Comparison of ENCODE assay signal across 24 cellular contexts in genomic region chr3:184783309-184783708, GRCh38.
"Had no signal": no experiment of that assay in that cellular context is flagged by ENCODE, and none has a peak within 500 bp of the region (broad histone marks: within the 10 kb centered on the region; RNA-seq: fewer than 3 reads in every experiment).

No MANE protein-coding gene starts in this region.

- H3K4me3 Mint-ChIP-seq: activated CD4-positive, alpha-beta T cell treated with anti-CD3 and anti-CD28 coated beads, Interleukin-2, amount 10 ng/mL, durations not matched to agents 7 days and 5 days; activated CD8-positive, alpha-beta T cell treated with anti-CD3 and anti-CD28 coated beads, Interleukin-2, amount 10 ng/mL, durations not matched to agents 7 days and 5 days; activated naive CD8-positive, alpha-beta T cell treated with anti-CD3 and anti-CD28 coated beads, Interleukin-2, amount 50 U/mL, for 24 hours; activated T-helper 1 cell treated with anti-CD3 and anti-CD28 coated beads, Interleukin-12 subunit alpha, Interleukin-12 subunit beta, Interleukin-2, Interleukin-4 antibody, amounts not matched to agents 30 ng/mL and 10 ng/mL and 1 ng/mL, durations not matched to agents 14 hours and 24 hours and 36 hours; central memory CD8-positive, alpha-beta T cell; nephron progenitor cell; stimulated activated effector memory CD8-positive, alpha-beta T cell treated with anti-CD3 and anti-CD28 coated beads, Interleukin-12 subunit alpha, Interleukin-12 subunit beta, amount 100 ng/mL, for 72 hours; stimulated activated naive CD8-positive, alpha-beta T cell treated with anti-CD3 and anti-CD28 coated beads, Interleukin-15, amount 100 ng/mL, for 72 hours had no signal

- H3K36me3 ChIP-seq: breast epithelium, heart right ventricle, tibial artery had no signal

- H3K9me3 ChIP-seq: breast epithelium, heart right ventricle, mucosa of descending colon, tibial artery had no signal

- H3K4me1 ChIP-seq: breast epithelium had no signal

- H3K4me3 ChIP-seq: breast epithelium, heart right ventricle, mucosa of descending colon, tibial artery had no signal

- FAIRE-seq: endometrium, keratinocyte, small intestine, urothelium cell line had no signal

- H3K9me3 Mint-ChIP-seq: activated CD4-positive, alpha-beta T cell treated with anti-CD3 and anti-CD28 coated beads, Interleukin-2, amount 10 ng/mL, durations not matched to agents 7 days and 5 days; activated naive CD8-positive, alpha-beta T cell treated with anti-CD3 and anti-CD28 coated beads, Interleukin-2, amount 50 U/mL, for 24 hours; activated T-helper 1 cell treated with anti-CD3 and anti-CD28 coated beads, Interleukin-12 subunit alpha, Interleukin-12 subunit beta, Interleukin-2, Interleukin-4 antibody, amounts not matched to agents 30 ng/mL and 10 ng/mL and 1 ng/mL, durations not matched to agents 14 hours and 24 hours and 36 hours; central memory CD8-positive, alpha-beta T cell; nephron progenitor cell; stimulated activated effector memory CD8-positive, alpha-beta T cell treated with anti-CD3 and anti-CD28 coated beads, Interleukin-12 subunit alpha, Interleukin-12 subunit beta, amount 100 ng/mL, for 72 hours; stimulated activated naive CD8-positive, alpha-beta T cell treated with anti-CD3 and anti-CD28 coated beads, Interleukin-15, amount 100 ng/mL, for 72 hours had no signal

- DNase-seq: activated CD4-positive, alpha-beta T cell treated with anti-CD3 and anti-CD28 coated beads, Interleukin-2, amount 10 ng/mL, durations not matched to agents 7 days and 5 days; activated CD8-positive, alpha-beta T cell treated with anti-CD3 and anti-CD28 coated beads, Interleukin-2, amount 10 ng/mL, durations not matched to agents 7 days and 5 days; activated gamma-delta T cell; activated naive CD4-positive, alpha-beta T cell treated with anti-CD3 and anti-CD28 coated beads, Interleukin-2, amount 50 U/mL, for 16 hours; activated naive CD8-positive, alpha-beta T cell treated with anti-CD3 and anti-CD28 coated beads, Interleukin-2, amount 50 U/mL, for 24 hours; cortex of kidney; effector CD4-positive, alpha-beta T cell; heart right ventricle; left colon; mesenchymal stem cell; mucosa of descending colon; nephron progenitor cell; occipital lobe; small intestine; stimulated activated CD4-positive, alpha-beta T cell treated with anti-CD3 and anti-CD28 coated beads, Interleukin-2, amount 100 ng/mL, for 24 hours; stimulated activated naive CD8-positive, alpha-beta T cell treated with anti-CD3 and anti-CD28 coated beads, Interleukin-15, amount 100 ng/mL, for 72 hours had no signal

- H3K27ac Mint-ChIP-seq: activated CD4-positive, alpha-beta T cell treated with anti-CD3 and anti-CD28 coated beads, Interleukin-2, amount 10 ng/mL, durations not matched to agents 7 days and 5 days; activated CD8-positive, alpha-beta T cell treated with anti-CD3 and anti-CD28 coated beads, Interleukin-2, amount 10 ng/mL, durations not matched to agents 7 days and 5 days; activated naive CD8-positive, alpha-beta T cell treated with anti-CD3 and anti-CD28 coated beads, Interleukin-2, amount 50 U/mL, for 24 hours; activated T-helper 1 cell treated with anti-CD3 and anti-CD28 coated beads, Interleukin-12 subunit alpha, Interleukin-12 subunit beta, Interleukin-2, Interleukin-4 antibody, amounts not matched to agents 30 ng/mL and 10 ng/mL and 1 ng/mL, durations not matched to agents 14 hours and 24 hours and 36 hours; nephron progenitor cell; stimulated activated effector memory CD8-positive, alpha-beta T cell treated with anti-CD3 and anti-CD28 coated beads, Interleukin-12 subunit alpha, Interleukin-12 subunit beta, amount 100 ng/mL, for 72 hours had no signal

- H3K36me3 Mint-ChIP-seq: stimulated activated effector memory CD8-positive, alpha-beta T cell treated with anti-CD3 and anti-CD28 coated beads, Interleukin-12 subunit alpha, Interleukin-12 subunit beta, amount 100 ng/mL, for 72 hours had no signal

- H3K27ac ChIP-seq: breast epithelium, heart right ventricle, tibial artery had no signal

- H3K27me3 ChIP-seq: breast epithelium had no signal
